In genomic region chr17:76514355-76514754, GRCh38 we compare ENCODE assay signal across 8 cellular contexts. TPM values are rescaled to one million over a fixed set of nuclear protein-coding genes. Genes with fewer than 3 reads are reported as not detected.
DNase-seq lines count a peak whose midpoint lies in the region; ATAC-seq and TF ChIP-seq lines count a peak whose summit lies in the region.
"Not testable (repeated sequence)": the region's sequence is repeated elsewhere in the genome, so short reads cannot be mapped to it uniquely, and the experiment has no call there.
"Had no signal": no experiment of that assay in that cellular context is flagged by ENCODE, and none has a peak within 500 bp of the region (broad histone marks: within the 10 kb centered on the region; RNA-seq: fewer than 3 reads in every experiment).

No MANE protein-coding gene starts in this region.

- H3K27ac ChIP-seq in CD8-positive, alpha-beta memory T cell (ENCODE audit: low read depth, low read length): peak overlapping the region; percentile 54

- not testable (repeated sequence) for H3K36me3 ChIP-seq in CD8-positive, alpha-beta memory T cell (ENCODE audit: insufficient read depth, low read length)

- not testable (repeated sequence) for TF ChIP-seq CTCF in nephron (IDR thresholded peaks at IDR 0.05; ENCODE audit: unreplicated experiment in 3 of 3)

- H3K27me3 ChIP-seq in CD8-positive, alpha-beta memory T cell (ENCODE audit: insufficient read depth, low read length, poor library complexity, severe bottlenecking): not testable (repeated sequence)

- H3K4me1 ChIP-seq in CD8-positive, alpha-beta memory T cell (ENCODE audit: insufficient read depth, low read length): peaks cover 60% of the 10 kb centered on the region

- H3K9me3 Mint-ChIP-seq in CD8-positive, alpha-beta memory T cell; T-helper 2 cell treated with Interferon-gamma antibody and Interleukin-4, amounts not matched to agents 5 μg/mL and 100 μg/mL, for 36 hours; activated T-cell treated with anti-CD3 and anti-CD28 coated beads, Interleukin-2, amount 50 U/mL, for 24 hours; activated naive CD8-positive, alpha-beta T cell treated with anti-CD3 and anti-CD28 coated beads for 36 hours; immature natural killer cell; nephron; stimulated activated naive CD8-positive, alpha-beta T cell treated with anti-CD3 and anti-CD28 coated beads, Interleukin-15, amount 100 ng/mL, for 72 hours: not testable (repeated sequence)

- H3K4me3 Mint-ChIP-seq in CD8-positive, alpha-beta memory T cell: peak overlapping the region; percentile 41 to 87 (median 78)
- H3K4me3 Mint-ChIP-seq in T-helper 2 cell treated with Interferon-gamma antibody and Interleukin-4, amounts not matched to agents 5 μg/mL and 100 μg/mL, for 36 hours: peak overlapping the region; percentile 75
- not testable (repeated sequence) for H3K4me3 Mint-ChIP-seq in activated T-cell treated with anti-CD3 and anti-CD28 coated beads, Interleukin-2, amount 50 U/mL, for 24 hours; activated naive CD8-positive, alpha-beta T cell treated with anti-CD3 and anti-CD28 coated beads for 36 hours; nephron
- H3K4me3 Mint-ChIP-seq in immature natural killer cell: peak overlapping the region; percentile 74 to 81 (median 76)
- peak overlapping the region in 1 of 2 donors; percentile 46 for H3K4me3 Mint-ChIP-seq in stimulated activated naive CD8-positive, alpha-beta T cell treated with anti-CD3 and anti-CD28 coated beads, Interleukin-15, amount 100 ng/mL, for 72 hours

- not testable (repeated sequence) for H3K36me3 Mint-ChIP-seq in CD8-positive, alpha-beta memory T cell; T-helper 2 cell treated with Interferon-gamma antibody and Interleukin-4, amounts not matched to agents 5 μg/mL and 100 μg/mL, for 36 hours (ENCODE audit: low read depth); activated T-cell treated with anti-CD3 and anti-CD28 coated beads, Interleukin-2, amount 50 U/mL, for 24 hours (ENCODE audit: low read depth); activated naive CD8-positive, alpha-beta T cell treated with anti-CD3 and anti-CD28 coated beads for 36 hours; immature natural killer cell; nephron (ENCODE audit: low read depth)

- H3K9me3 ChIP-seq in CD8-positive, alpha-beta memory T cell (ENCODE audit: low read length): not testable (repeated sequence)

- H3K27me3 Mint-ChIP-seq in CD8-positive, alpha-beta memory T cell; T-helper 2 cell treated with Interferon-gamma antibody and Interleukin-4, amounts not matched to agents 5 μg/mL and 100 μg/mL, for 36 hours (ENCODE audit: low read depth); activated T-cell treated with anti-CD3 and anti-CD28 coated beads, Interleukin-2, amount 50 U/mL, for 24 hours; activated naive CD8-positive, alpha-beta T cell treated with anti-CD3 and anti-CD28 coated beads for 36 hours; stimulated activated naive CD8-positive, alpha-beta T cell treated with anti-CD3 and anti-CD28 coated beads, Interleukin-15, amount 100 ng/mL, for 72 hours: not testable (repeated sequence)
- H3K27me3 Mint-ChIP-seq in immature natural killer cell (ENCODE audit: low read depth in 3 of 3): peaks cover 8 to 24% (median 20%) of the 10 kb centered on the region in 3 donors
- peaks cover 12% of the 10 kb centered on the region for H3K27me3 Mint-ChIP-seq in nephron (ENCODE audit: low read depth)

- ATAC-seq in stimulated activated naive CD8-positive, alpha-beta T cell treated with anti-CD3 and anti-CD28 coated beads, Interleukin-15, amount 100 ng/mL, for 72 hours: not testable (repeated sequence)

- H3K4me3 ChIP-seq in CD8-positive, alpha-beta memory T cell (ENCODE audit: low read length): not testable (repeated sequence)

- not testable (repeated sequence) for DNase-seq in CD8-positive, alpha-beta memory T cell; T-helper 2 cell treated with Interferon-gamma antibody and Interleukin-4, amounts not matched to agents 5 μg/mL and 100 μg/mL, for 36 hours (ENCODE audit: low spot score); activated T-cell treated with anti-CD3 and anti-CD28 coated beads, Interleukin-2, amount 50 U/mL, for 24 hours; activated naive CD8-positive, alpha-beta T cell treated with anti-CD3 and anti-CD28 coated beads for 36 hours; immature natural killer cell; stimulated activated naive CD8-positive, alpha-beta T cell treated with anti-CD3 and anti-CD28 coated beads, Interleukin-15, amount 100 ng/mL, for 72 hours

- peak overlapping the region; percentile 89 to 99 (median 97) for H3K27ac Mint-ChIP-seq in CD8-positive, alpha-beta memory T cell
- H3K27ac Mint-ChIP-seq in T-helper 2 cell treated with Interferon-gamma antibody and Interleukin-4, amounts not matched to agents 5 μg/mL and 100 μg/mL, for 36 hours: peak overlapping the region; percentile 94
- peak overlapping the region; percentile 98 for H3K27ac Mint-ChIP-seq in activated T-cell treated with anti-CD3 and anti-CD28 coated beads, Interleukin-2, amount 50 U/mL, for 24 hours
- H3K27ac Mint-ChIP-seq in activated naive CD8-positive, alpha-beta T cell treated with anti-CD3 and anti-CD28 coated beads for 36 hours: peak overlapping the region; percentile 91
- H3K27ac Mint-ChIP-seq in immature natural killer cell: peak overlapping the region; percentile 93 to 99 (median 96)
- H3K27ac Mint-ChIP-seq in nephron: peak overlapping the region; percentile 24 to 61 (median 29)
- H3K27ac Mint-ChIP-seq in stimulated activated naive CD8-positive, alpha-beta T cell treated with anti-CD3 and anti-CD28 coated beads, Interleukin-15, amount 100 ng/mL, for 72 hours: peak overlapping the region; percentile 31 to 75

- H3K4me1 Mint-ChIP-seq in CD8-positive, alpha-beta memory T cell: peaks cover 53 to 79% (median 63%) of the 10 kb centered on the region in 3 donors
- peaks cover 44% of the 10 kb centered on the region for H3K4me1 Mint-ChIP-seq in T-helper 2 cell treated with Interferon-gamma antibody and Interleukin-4, amounts not matched to agents 5 μg/mL and 100 μg/mL, for 36 hours (ENCODE audit: low read depth)
- H3K4me1 Mint-ChIP-seq in activated T-cell treated with anti-CD3 and anti-CD28 coated beads, Interleukin-2, amount 50 U/mL, for 24 hours (ENCODE audit: low read depth): peaks cover 50% of the 10 kb centered on the region
- H3K4me1 Mint-ChIP-seq in activated naive CD8-positive, alpha-beta T cell treated with anti-CD3 and anti-CD28 coated beads for 36 hours: peaks cover 32% of the 10 kb centered on the region
- H3K4me1 Mint-ChIP-seq in immature natural killer cell (peaks cover 64 to 70% of the 10 kb centered on the region in 2 donors), nephron (peaks cover 44% of the 10 kb centered on the region)
- H3K4me1 Mint-ChIP-seq in stimulated activated naive CD8-positive, alpha-beta T cell treated with anti-CD3 and anti-CD28 coated beads, Interleukin-15, amount 100 ng/mL, for 72 hours: peaks cover 60% of the 10 kb centered on the region

- CTCF ChIA-PET in CD8-positive, alpha-beta memory T cell (lab: Charles Lee): interaction anchor here (0.8 to 4.1 kb wide), 8 partner anchors 8 to 109 kb away, joined by 3 to 35 read pairs (median 4); partner anchors contain the start of genes PRCD and RHBDF2

- POLR2A ChIA-PET in CD8-positive, alpha-beta memory T cell (lab: Charles Lee): not testable (repeated sequence)

RNA-seq across cellular contexts. Expression of gene RHBDF2, which starts 13.1 kb away (rescaled TPM):
- total RNA-seq in CD8-positive, alpha-beta memory T cell: 10 to 100 TPM; 38.2 to 42.5 TPM
- 38.4 TPM for polyA plus RNA-seq in CD8-positive, alpha-beta memory T cell
- 10 to 100 TPM; 20.7 to 22.2 TPM for total RNA-seq in activated naive CD8-positive, alpha-beta T cell treated with anti-CD3 and anti-CD28 coated beads for 36 hours
- polyA plus RNA-seq in immature natural killer cell: 10 to 100 TPM; 19.3 to 90.5 (median 23.6) TPM

RNA-seq across cellular contexts. Expression of gene CYGB, which starts 23.2 kb away (rescaled TPM):
- not detected for total RNA-seq in CD8-positive, alpha-beta memory T cell
- 0.23 TPM for polyA plus RNA-seq in CD8-positive, alpha-beta memory T cell
- under 1 TPM; 0.33 to 0.62 TPM for total RNA-seq in activated naive CD8-positive, alpha-beta T cell treated with anti-CD3 and anti-CD28 coated beads for 36 hours
- under 1 TPM in 2 of 3 donors, not detected in 1; 0.09 to 0.41 TPM for polyA plus RNA-seq in immature natural killer cell

RNA-seq across cellular contexts. Expression of gene PRCD, which starts 25.5 kb away (rescaled TPM):
- total RNA-seq in CD8-positive, alpha-beta memory T cell: under 1 TPM; 0.38 to 0.53 TPM
- 1.2 TPM for polyA plus RNA-seq in CD8-positive, alpha-beta memory T cell
- under 1 TPM; 0.36 to 0.66 TPM for total RNA-seq in activated naive CD8-positive, alpha-beta T cell treated with anti-CD3 and anti-CD28 coated beads for 36 hours
- 1 to 10 TPM; 2.8 to 5.3 (median 3.1) TPM for polyA plus RNA-seq in immature natural killer cell

RNA-seq across cellular contexts. Expression of gene AANAT, which starts 47.0 kb away (rescaled TPM):
- total RNA-seq in CD8-positive, alpha-beta memory T cell: not detected
- polyA plus RNA-seq in CD8-positive, alpha-beta memory T cell: not detected
- total RNA-seq in activated naive CD8-positive, alpha-beta T cell treated with anti-CD3 and anti-CD28 coated beads for 36 hours: under 1 TPM in 1 of 2 experiments, not detected in 1; 0.36 TPM
- polyA plus RNA-seq in immature natural killer cell: under 1 TPM in 1 of 3 donors, not detected in 2; 0.34 TPM
- total RNA-seq: RPMI7951 had no signal

Comparison
In these comparisons a context has a peak if more than half of its experiments do, and no peak if none do; other contexts are left out.
1. H3K27ac Mint-ChIP-seq: peak in every context shown above with its lines; median percentile 98 in activated T-cell treated with anti-CD3 and anti-CD28 coated beads, Interleukin-2, amount 50 U/mL, for 24 hours; 97 in CD8-positive, alpha-beta memory T cell; 96 in immature natural killer cell; 94 in T-helper 2 cell treated with Interferon-gamma antibody and Interleukin-4, amounts not matched to agents 5 μg/mL and 100 μg/mL, for 36 hours; 91 in activated naive CD8-positive, alpha-beta T cell treated with anti-CD3 and anti-CD28 coated beads for 36 hours; 53 in stimulated activated naive CD8-positive, alpha-beta T cell treated with anti-CD3 and anti-CD28 coated beads, Interleukin-15, amount 100 ng/mL, for 72 hours; 29 in nephron.